Comparison of ENCODE assay signal across 22 cellular contexts in genomic region chr18:48105317-48105716, GRCh38.
A peak's percentile ranks its signal among the peaks of the same experiment; 100 is the strongest.
DNase-seq lines count a peak whose midpoint lies in the region; ATAC-seq and TF ChIP-seq lines count a peak whose summit lies in the region.
"Had no signal": no experiment of that assay in that cellular context is flagged by ENCODE, and none has a peak within 500 bp of the region (broad histone marks: within the 10 kb centered on the region; RNA-seq: fewer than 3 reads in every experiment).

No MANE protein-coding gene starts in this region.

- H3K36me3 ChIP-seq in left ventricle myocardium inferior (no peaks in the 10 kb centered on the region), OCI-LY7 (ENCODE audit: insufficient read depth, low read length) (no peaks in the 10 kb centered on the region)
- H3K36me3 ChIP-seq: HAP-1, heart right ventricle, pancreas, right atrium auricular region had no signal

- H2AFZ ChIP-seq in OCI-LY7 (ENCODE audit: low read length) = no peak overlapping the region

- no peaks in the 10 kb centered on the region for H3K36me3 Mint-ChIP-seq in activated naive CD4-positive, alpha-beta T cell treated with anti-CD3 and anti-CD28 coated beads, Interleukin-2, amount 10 ng/mL, durations not matched to agents 7 days and 5 days
- no peaks in the 10 kb centered on the region for H3K36me3 Mint-ChIP-seq in WTC11
- H3K36me3 Mint-ChIP-seq: activated CD4-positive, alpha-beta memory T cell treated with anti-CD3 and anti-CD28 coated beads for 36 hours; activated naive CD8-positive, alpha-beta T cell treated with anti-CD3 and anti-CD28 coated beads, Interleukin-2, amount 10 ng/mL, durations not matched to agents 7 days and 5 days; naive thymus-derived CD8-positive, alpha-beta T cell had no signal

- H3K9me3 Mint-ChIP-seq in activated naive CD4-positive, alpha-beta T cell treated with anti-CD3 and anti-CD28 coated beads, Interleukin-2, amount 10 ng/mL, durations not matched to agents 7 days and 5 days = no peaks in the 10 kb centered on the region
- H3K9me3 Mint-ChIP-seq in WTC11 = no peaks in the 10 kb centered on the region
- H3K9me3 Mint-ChIP-seq: activated CD4-positive, alpha-beta memory T cell treated with anti-CD3 and anti-CD28 coated beads for 36 hours; activated naive CD8-positive, alpha-beta T cell treated with anti-CD3 and anti-CD28 coated beads, Interleukin-2, amount 10 ng/mL, durations not matched to agents 7 days and 5 days; naive thymus-derived CD8-positive, alpha-beta T cell had no signal

- no peak overlapping the region for H3K4me3 Mint-ChIP-seq in activated naive CD4-positive, alpha-beta T cell treated with anti-CD3 and anti-CD28 coated beads, Interleukin-2, amount 10 ng/mL, durations not matched to agents 7 days and 5 days
- H3K4me3 Mint-ChIP-seq in WTC11 = no peak overlapping the region
- H3K4me3 Mint-ChIP-seq: activated CD4-positive, alpha-beta memory T cell treated with anti-CD3 and anti-CD28 coated beads for 36 hours; activated naive CD8-positive, alpha-beta T cell treated with anti-CD3 and anti-CD28 coated beads, Interleukin-2, amount 10 ng/mL, durations not matched to agents 7 days and 5 days; naive thymus-derived CD8-positive, alpha-beta T cell had no signal

- H3K79me2 ChIP-seq in OCI-LY7 (ENCODE audit: insufficient read depth, low read depth, low read length) = no peaks in the 10 kb centered on the region

- H3K9me3 ChIP-seq in left ventricle myocardium inferior (replicated peaks) (no peaks in the 10 kb centered on the region), OCI-LY7 (ENCODE audit: low read length) (no peaks in the 10 kb centered on the region)
- H3K9me3 ChIP-seq: HAP-1, heart right ventricle, pancreas, right atrium auricular region had no signal

- H3K4me1 Mint-ChIP-seq in activated naive CD4-positive, alpha-beta T cell treated with anti-CD3 and anti-CD28 coated beads, Interleukin-2, amount 10 ng/mL, durations not matched to agents 7 days and 5 days = no peaks in the 10 kb centered on the region
- peaks cover 48% of the 10 kb centered on the region for H3K4me1 Mint-ChIP-seq in WTC11
- H3K4me1 Mint-ChIP-seq: activated naive CD8-positive, alpha-beta T cell treated with anti-CD3 and anti-CD28 coated beads, Interleukin-2, amount 10 ng/mL, durations not matched to agents 7 days and 5 days had no signal

- no peak overlapping the region for H3K27ac ChIP-seq in left ventricle myocardium inferior (replicated peaks)
- no peak overlapping the region for H3K27ac ChIP-seq in OCI-LY7 (ENCODE audit: low read depth, low read length, poor library complexity, severe bottlenecking)
- H3K27ac ChIP-seq in foreskin keratinocyte = no peak overlapping the region
- H3K27ac ChIP-seq: heart right ventricle, pancreas, right atrium auricular region had no signal

- peaks cover 5% of the 10 kb centered on the region for H3K4me1 ChIP-seq in left ventricle myocardium inferior
- H3K4me1 ChIP-seq in OCI-LY7 (ENCODE audit: insufficient read depth, low read length, poor library complexity, severe bottlenecking) = no peaks in the 10 kb centered on the region
- H3K4me1 ChIP-seq in foreskin keratinocyte = no peaks in the 10 kb centered on the region
- H3K4me1 ChIP-seq: HAP-1, pancreas, right atrium auricular region had no signal

- TF ChIP-seq CTCF in left ventricle myocardium inferior (IDR thresholded peaks at IDR 0.05; ENCODE audit: borderline replicate concordance) (peak; percentile 37), OCI-LY7 (conservative IDR thresholded peaks at IDR 0.05; ENCODE audit: low read length) (0 out of 2 replicates have a peak, but pooled peaks have one; percentile 10), foreskin keratinocyte (conservative IDR thresholded peaks at IDR 0.05) (peak; percentile 55), WTC11 (IDR thresholded peaks at IDR 0.05) (no peak)

- no peak for ATAC-seq in left cardiac atrium
- ATAC-seq in foreskin keratinocyte = no peak
- ATAC-seq in HG02571 (IDR thresholded peaks at IDR 0.05; ENCODE audit: unreplicated experiment) = no peak
- no peak; the same call in 1 of the 2 replicates for ATAC-seq in WTC11
- ATAC-seq: heart right ventricle; naive thymus-derived CD8-positive, alpha-beta T cell; pancreas had no signal

- no peaks in the 10 kb centered on the region for H3K9me2 ChIP-seq in OCI-LY7 (ENCODE audit: insufficient read depth, low read length)

- H3K27me3 Mint-ChIP-seq in activated naive CD4-positive, alpha-beta T cell treated with anti-CD3 and anti-CD28 coated beads, Interleukin-2, amount 10 ng/mL, durations not matched to agents 7 days and 5 days = peaks cover 51% of the 10 kb centered on the region
- peaks cover 6% of the 10 kb centered on the region for H3K27me3 Mint-ChIP-seq in WTC11 (ENCODE audit: low read depth)

- H3K27me3 ChIP-seq in left ventricle myocardium inferior (ENCODE audit: low read depth) = peaks cover 12% of the 10 kb centered on the region
- peaks cover 61% of the 10 kb centered on the region for H3K27me3 ChIP-seq in foreskin keratinocyte
- H3K27me3 ChIP-seq: pancreas, right atrium auricular region had no signal

- DNase-seq in left ventricle myocardium inferior (no peak), left cardiac atrium (no peak), OCI-LY7 (ENCODE audit: low spot score) (no peak), foreskin keratinocyte (peak in 1 of 2 donors; percentile 1), foreskin melanocyte (no peak), WTC11 (ENCODE audit: low spot score) (no peak)
- no peak for DNase-seq in activated naive CD4-positive, alpha-beta T cell treated with anti-CD3 and anti-CD28 coated beads, Interleukin-2, amount 10 ng/mL, durations not matched to agents 7 days and 5 days
- DNase-seq: activated CD4-positive, alpha-beta memory T cell treated with anti-CD3 and anti-CD28 coated beads for 36 hours; activated naive CD8-positive, alpha-beta T cell treated with anti-CD3 and anti-CD28 coated beads, Interleukin-2, amount 10 ng/mL, durations not matched to agents 7 days and 5 days; central memory CD4-positive, alpha-beta T cell; DMS79 treated with DMSO at 0.1 percent for 48 hours; heart right ventricle; IMR-90; naive thymus-derived CD8-positive, alpha-beta T cell; NCI-H1417 treated with DMSO at 0.1 percent for 48 hours; NCI-H510A treated with DMSO at 0.1 percent for 48 hours; pancreas; stimulated activated CD4-positive, alpha-beta T cell treated with anti-CD3 and anti-CD28 coated beads, Interleukin-4, amount 100 ng/mL, for 1 hour; stimulated activated naive CD4-positive, alpha-beta T cell had no signal

- no peak overlapping the region for H3K4me2 ChIP-seq in OCI-LY7 (ENCODE audit: low read length)

- POLR2A ChIA-PET in OCI-LY7 (lab: Charles Lee) (no interaction called here), WTC11 (lab: Charles Lee) (no interaction called here)

- CTCF ChIA-PET in OCI-LY7 (lab: Charles Lee; ENCODE audit: unreplicated experiment) = no interaction called here
- CTCF ChIA-PET in activated naive CD4-positive, alpha-beta T cell treated with anti-CD3 and anti-CD28 coated beads, Interleukin-2, amount 10 ng/mL, durations not matched to agents 7 days and 5 days (lab: Charles Lee) = no interaction called here
- CTCF ChIA-PET in WTC11 (lab: Charles Lee) = interaction anchor here (1.0 to 3.2 kb wide), 4 partner anchors 10 to 340 kb away, joined by 3 to 13 read pairs (median 4); no protein-coding TSS in a partner anchor

- no peaks in the 10 kb centered on the region for H4K20me1 ChIP-seq in OCI-LY7 (ENCODE audit: insufficient read depth, low read length)

- no TSS peak for BruUV-seq in OCI-LY7 (replicated peaks; lab: Mats Ljungman, UMichigan)

- no peak overlapping the region for H3K4me3 ChIP-seq in left ventricle myocardium inferior
- no peak overlapping the region for H3K4me3 ChIP-seq in OCI-LY7 (ENCODE audit: low read depth, low read length, poor library complexity, severe bottlenecking)
- H3K4me3 ChIP-seq: HAP-1, heart right ventricle, pancreas, right atrium auricular region had no signal

- H3K27ac Mint-ChIP-seq in activated naive CD4-positive, alpha-beta T cell treated with anti-CD3 and anti-CD28 coated beads, Interleukin-2, amount 10 ng/mL, durations not matched to agents 7 days and 5 days = no peak overlapping the region
- H3K27ac Mint-ChIP-seq in WTC11 = no peak overlapping the region
- H3K27ac Mint-ChIP-seq: activated CD4-positive, alpha-beta memory T cell treated with anti-CD3 and anti-CD28 coated beads for 36 hours; activated naive CD8-positive, alpha-beta T cell treated with anti-CD3 and anti-CD28 coated beads, Interleukin-2, amount 10 ng/mL, durations not matched to agents 7 days and 5 days; naive thymus-derived CD8-positive, alpha-beta T cell had no signal

- intact Hi-C loops in left ventricle myocardium inferior (cut with micrococcal nuclease) = no loop called here
- intact Hi-C loops in left cardiac atrium (cut with DNase I) = no loop called here
- intact Hi-C loops in OCI-LY7 (cut with micrococcal nuclease; ENCODE audit: unreplicated experiment) = no loop called here

TF ChIP-seq in WTC11, 78 proteins besides CTCF, POLR2A, EP300 and RAD21 (continues in another document):
- TF ChIP-seq E2F4 (CRISPR knock-in tag; IDR thresholded peaks at IDR 0.05; ENCODE audit: borderline replicate concordance, low read depth) = no peak
- no peak for TF ChIP-seq ZNF396 (CRISPR knock-in tag; IDR thresholded peaks at IDR 0.05; ENCODE audit: borderline replicate concordance)
- TF ChIP-seq, protein P1, sequence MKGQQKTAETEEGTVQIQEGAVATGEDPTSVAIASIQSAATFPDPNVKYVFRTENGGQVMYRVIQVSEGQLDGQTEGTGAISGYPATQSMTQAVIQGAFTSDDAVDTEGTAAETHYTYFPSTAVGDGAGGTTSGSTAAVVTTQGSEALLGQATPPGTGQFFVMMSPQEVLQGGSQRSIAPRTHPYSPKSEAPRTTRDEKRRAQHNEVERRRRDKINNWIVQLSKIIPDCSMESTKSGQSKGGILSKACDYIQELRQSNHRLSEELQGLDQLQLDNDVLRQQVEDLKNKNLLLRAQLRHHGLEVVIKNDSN (CRISPR knock-in tag; IDR thresholded peaks at IDR 0.05) = no peak
- no peak for TF ChIP-seq HMGA2 (CRISPR knock-in tag; IDR thresholded peaks at IDR 0.05)
